ENCODE assay signal across 8 cellular contexts in the genomic region with DNA sequence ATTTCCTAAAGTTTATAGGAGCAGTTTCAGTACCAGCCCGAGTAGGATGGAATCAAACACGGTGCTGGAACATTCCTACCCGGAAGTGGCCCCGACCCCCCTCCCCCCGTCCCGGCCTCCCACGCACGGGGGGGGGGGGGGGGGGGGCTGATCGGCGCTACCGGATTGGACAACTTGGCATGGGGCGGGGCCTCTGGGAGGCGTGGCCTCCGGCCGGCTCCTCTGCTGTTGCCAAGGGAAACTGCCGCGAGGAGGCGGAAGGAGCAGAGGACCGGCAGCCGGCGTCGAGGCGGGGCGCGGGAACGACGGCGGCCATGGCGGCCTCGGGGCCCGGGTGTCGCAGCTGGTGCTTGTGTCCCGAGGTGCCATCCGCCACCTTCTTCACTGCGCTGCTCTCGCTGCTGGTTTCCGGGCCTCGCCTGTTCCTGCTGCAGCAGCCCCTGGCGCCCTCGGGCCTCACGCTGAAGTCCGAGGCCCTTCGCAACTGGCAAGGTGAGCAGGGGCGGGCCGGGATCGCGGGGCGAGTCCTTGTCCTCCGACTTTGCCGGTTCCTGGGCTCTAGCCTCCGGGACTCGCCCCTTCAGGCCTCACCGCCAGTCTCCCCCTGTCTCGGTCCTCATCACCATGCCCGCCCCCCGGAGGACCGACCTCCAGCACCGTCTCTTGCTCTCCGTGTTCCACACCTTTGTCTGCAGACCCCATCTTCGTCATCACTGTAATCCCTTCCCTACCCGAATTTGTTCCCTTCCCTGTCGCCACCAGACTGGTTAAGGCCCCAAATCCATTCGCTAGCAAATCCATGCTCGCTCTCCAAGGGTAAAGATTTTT. TPM values are rescaled to one million over a fixed set of nuclear protein-coding genes. Genes with fewer than 3 reads are reported as not detected.
DNase-seq lines count a peak whose midpoint lies in the region; ATAC-seq and TF ChIP-seq lines count a peak whose summit lies in the region.

A gene (plus strand): TSS at position 266 of the 828 bp plus-strand sequence. CDS start 49 bp downstream, at position 315.

- 0 out of 2 replicates have a peak, but pooled peaks cover 9% of the 10 kb centered on the region for H4K20me1 ChIP-seq in BLaER1

- DNase-seq in NCI-H69 (lab: John Stamatoyannopoulos, UW) (peak; percentile 98), coronary artery (ENCODE audit: low spot score) (peak; percentile 97), left colon (peak; percentile 95 to 98)
- DNase-seq in activated CD4-positive, alpha-beta T cell treated with anti-CD3 and anti-CD28 coated beads, Interleukin-2, amount 10 ng/mL, durations not matched to agents 7 days and 5 days = peak; percentile 97
- DNase-seq in stimulated activated CD4-positive, alpha-beta T cell treated with anti-CD3 and anti-CD28 coated beads, Interleukin-1b, Interleukin-23, amount 100 ng/mL, for 48 hours = peak; percentile 97

- peak; percentile 94 for ATAC-seq in GM19351 (IDR thresholded peaks at IDR 0.05; ENCODE audit: unreplicated experiment)
- peak; percentile 95 for ATAC-seq in HG03521 (IDR thresholded peaks at IDR 0.05; ENCODE audit: unreplicated experiment)
- peak; percentile 99 for ATAC-seq in left colon

- peak within 1 kb of the TSS; percentile 90 for H3K4me3 Mint-ChIP-seq in activated CD4-positive, alpha-beta T cell treated with anti-CD3 and anti-CD28 coated beads, Interleukin-2, amount 10 ng/mL, durations not matched to agents 7 days and 5 days

- H3K9me3 Mint-ChIP-seq in activated CD4-positive, alpha-beta T cell treated with anti-CD3 and anti-CD28 coated beads, Interleukin-2, amount 10 ng/mL, durations not matched to agents 7 days and 5 days = no peaks in the 10 kb centered on the region

- H3K27ac Mint-ChIP-seq in activated CD4-positive, alpha-beta T cell treated with anti-CD3 and anti-CD28 coated beads, Interleukin-2, amount 10 ng/mL, durations not matched to agents 7 days and 5 days = peak within 1 kb of the TSS; percentile 92

- peaks cover 20% of the 10 kb centered on the region for H3K36me3 Mint-ChIP-seq in activated CD4-positive, alpha-beta T cell treated with anti-CD3 and anti-CD28 coated beads, Interleukin-2, amount 10 ng/mL, durations not matched to agents 7 days and 5 days (ENCODE audit: low read depth)

- peaks cover 27% of the 10 kb centered on the region for H3K4me1 Mint-ChIP-seq in activated CD4-positive, alpha-beta T cell treated with anti-CD3 and anti-CD28 coated beads, Interleukin-2, amount 10 ng/mL, durations not matched to agents 7 days and 5 days

- H3K4me1 ChIP-seq in BLaER1 = peaks cover 42% of the 10 kb centered on the region

- H3K27ac ChIP-seq in BLaER1 (peak within 1 kb of the TSS; percentile 76), coronary artery (peak within 1 kb of the TSS; percentile 78 to 92)

- intact Hi-C loops in left colon (cut with DNase I, micrococcal nuclease) = no loop called here

- TF ChIP-seq CTCF in coronary artery (IDR thresholded peaks at IDR 0.05) = no peak

- H3K9ac ChIP-seq in BLaER1 = peak within 1 kb of the TSS; percentile 86

- no peaks in the 10 kb centered on the region for H3K27me3 Mint-ChIP-seq in activated CD4-positive, alpha-beta T cell treated with anti-CD3 and anti-CD28 coated beads, Interleukin-2, amount 10 ng/mL, durations not matched to agents 7 days and 5 days

- H3K4me3 ChIP-seq in BLaER1 (peak within 1 kb of the TSS; percentile 87), coronary artery (peak within 1 kb of the TSS; percentile 75)

- H3K9me3 ChIP-seq in BLaER1 = no peaks in the 10 kb centered on the region

- CTCF ChIA-PET in activated CD4-positive, alpha-beta T cell treated with anti-CD3 and anti-CD28 coated beads, Interleukin-2, amount 10 ng/mL, durations not matched to agents 7 days and 5 days (lab: Charles Lee) = interaction anchor here (1.6 kb wide), 2 partner anchors 11 to 24 kb away, joined by 3 to 4 read pairs; no protein-coding TSS in a partner anchor

- H3K27me3 ChIP-seq in BLaER1 = no peaks in the 10 kb centered on the region

- peaks cover 38% of the 10 kb centered on the region for H3K36me3 ChIP-seq in BLaER1

- POLR2A ChIA-PET in activated CD4-positive, alpha-beta T cell treated with anti-CD3 and anti-CD28 coated beads, Interleukin-2, amount 10 ng/mL, durations not matched to agents 7 days and 5 days (lab: Charles Lee) = no interaction called here

- peak within 1 kb of the TSS; percentile 97 for H3K4me2 ChIP-seq in BLaER1

RNA-seq across cellular contexts. Expression of the gene that starts here (rescaled TPM):
- total RNA-seq in activated CD4-positive, alpha-beta T cell treated with anti-CD3 and anti-CD28 coated beads, Interleukin-2, amount 10 ng/mL, durations not matched to agents 7 days and 5 days = 10 to 100 TPM; 21.1 to 21.8 TPM
- 10 to 100 TPM; 52.8 to 62.3 TPM for total RNA-seq in left colon

Comparison
In these comparisons a context has a peak if more than half of its experiments do, and no peak if none do; other contexts are left out.
1. Peak in every context shown above with its lines: DNase-seq, ATAC-seq, H3K4me3 ChIP-seq and H3K27ac ChIP-seq.